ENCODE assay signal across 22 cellular contexts in genomic region chr12:112868459-112869041, GRCh38. TPM values are rescaled to one million over a fixed set of nuclear protein-coding genes. Genes with fewer than 3 reads are reported as not detected.
A peak's percentile ranks its signal among the peaks of the same experiment; 100 is the strongest.
DNase-seq lines count a peak whose midpoint lies in the region; ATAC-seq, FAIRE-seq and TF ChIP-seq lines count a peak whose summit lies in the region.
"Had no signal": no experiment of that assay in that cellular context is flagged by ENCODE, and none has a peak within 500 bp of the region (broad histone marks: within the 10 kb centered on the region; RNA-seq: fewer than 3 reads in every experiment).

No MANE protein-coding gene starts in this region.

- H3K9ac ChIP-seq in GM12878 (ENCODE audit: control insufficient read depth, insufficient read depth, low read length), result no peak overlapping the region

- TF ChIP-seq CTCF in GM12878 (IDR thresholded peaks at IDR 0.05 in 2 of 3, conservative IDR thresholded peaks at IDR 0.05 in 1 of 3; ENCODE audit: control insufficient read depth in 2 of 3, extremely low read depth in 1 of 3, insufficient read depth in 1 of 3, low read depth in 3 of 3, low read length in 3 of 3), result no peak
- TF ChIP-seq CTCF in ascending aorta (IDR thresholded peaks at IDR 0.05), result no peak

- H3K27me3 Mint-ChIP-seq in activated T-cell treated with anti-CD3 and anti-CD28 coated beads, Interleukin-2, amount 50 U/mL, for 72 hours (ENCODE audit: low read depth), result peaks cover 34% of the 10 kb centered on the region
- H3K27me3 Mint-ChIP-seq in CD8-positive, alpha-beta memory T cell, result peaks cover 26 to 63% of the 10 kb centered on the region in 2 donors

- 37% methylated on average over 5 of the region's 5 CpGs for WGBS in GM12878 (ENCODE audit: insufficient coverage, insufficient replicate concordance, low lambda C conversion rate, missing lambda C conversion rate)

- no peaks in the 10 kb centered on the region for H3K4me1 ChIP-seq in GM12878 (ENCODE audit: control insufficient read depth, insufficient read depth, low read length)
- no peaks in the 10 kb centered on the region for H3K4me1 ChIP-seq in ascending aorta
- H3K4me1 ChIP-seq in CD8-positive, alpha-beta memory T cell (ENCODE audit: insufficient read depth, low read length), result no peaks in the 10 kb centered on the region
- H3K4me1 ChIP-seq: HAP-1 had no signal

- no peaks in the 10 kb centered on the region for H3K79me2 ChIP-seq in GM12878 (ENCODE audit: control insufficient read depth, insufficient read depth, low read length)

- POLR2A ChIA-PET in GM12878 (lab: Charles Lee), result no interaction called here
- POLR2A ChIA-PET in CD8-positive, alpha-beta memory T cell (lab: Charles Lee), result no interaction called here

- no peak for TF ChIP-seq EP300 in GM12878 (IDR thresholded peaks at IDR 0.05; ENCODE audit: borderline replicate concordance in 1 of 2, control insufficient read depth in 1 of 2, low read depth in 2 of 2, low read length in 2 of 2)

- H4K20me1 ChIP-seq in GM12878 (ENCODE audit: control insufficient read depth, insufficient read depth), result no peaks in the 10 kb centered on the region

- no TSS peak for BruUV-seq in GM12878 (replicated peaks; lab: Mats Ljungman, UMichigan)

- H3K36me3 Mint-ChIP-seq in activated T-cell treated with anti-CD3 and anti-CD28 coated beads, Interleukin-2, amount 50 U/mL, for 72 hours (ENCODE audit: insufficient read depth in 2 of 2), result no peaks in the 10 kb centered on the region
- H3K36me3 Mint-ChIP-seq in CD8-positive, alpha-beta memory T cell, result peaks cover 0 to 4% (median 0%) of the 10 kb centered on the region in 3 donors

- no peaks in the 10 kb centered on the region for H3K4me1 Mint-ChIP-seq in activated T-cell treated with anti-CD3 and anti-CD28 coated beads, Interleukin-2, amount 50 U/mL, for 72 hours (ENCODE audit: low read depth)
- no peaks in the 10 kb centered on the region for H3K4me1 Mint-ChIP-seq in CD8-positive, alpha-beta memory T cell
- H3K4me1 Mint-ChIP-seq: T-helper 17 cell had no signal

- H3K4me3 Mint-ChIP-seq in activated T-cell treated with anti-CD3 and anti-CD28 coated beads, Interleukin-2, amount 50 U/mL, for 72 hours, result no peak overlapping the region
- no peak overlapping the region for H3K4me3 Mint-ChIP-seq in CD8-positive, alpha-beta memory T cell
- H3K4me3 Mint-ChIP-seq: activated B cell treated with CpG ODN at 0.5 μM for 24 hours, T-helper 17 cell had no signal

- H3K36me3 ChIP-seq in GM12878 (ENCODE audit: control insufficient read depth in 2 of 2, insufficient read depth in 2 of 2, low read length in 1 of 2) (no peaks in the 10 kb centered on the region), ascending aorta (no peaks in the 10 kb centered on the region)
- no peaks in the 10 kb centered on the region for H3K36me3 ChIP-seq in CD8-positive, alpha-beta memory T cell (ENCODE audit: insufficient read depth, low read length)
- H3K36me3 ChIP-seq: HAP-1, ovary had no signal

- no peak overlapping the region for H3K27ac Mint-ChIP-seq in activated T-cell treated with anti-CD3 and anti-CD28 coated beads, Interleukin-2, amount 50 U/mL, for 72 hours
- no peak overlapping the region for H3K27ac Mint-ChIP-seq in CD8-positive, alpha-beta memory T cell
- H3K27ac Mint-ChIP-seq: activated B cell treated with CpG ODN at 0.5 μM for 24 hours, T-helper 17 cell had no signal

- DNase-seq in ELF-1 (ENCODE audit: low read depth, low spot score) (peak; percentile 48), HPDE6-E6E7 (ENCODE audit: extremely low spot score) (peak; percentile 27), GM12878 (ENCODE audit: low read depth, low spot score) (no peak), islet precursor cell (peak; percentile 78), CD1c-positive myeloid dendritic cell (ENCODE audit: extremely low spot score) (no peak), ascending aorta (ENCODE audit: low spot score in 2 of 2) (no peak)
- DNase-seq in activated T-cell treated with anti-CD3 and anti-CD28 coated beads, Interleukin-2, amount 50 U/mL, for 72 hours, result no peak
- no peak for DNase-seq in CD8-positive, alpha-beta memory T cell
- DNase-seq: activated B cell treated with CpG ODN at 0.5 μM for 24 hours; activated effector memory CD4-positive, alpha-beta T cell treated with anti-CD3 and anti-CD28 coated beads, Interleukin-2, amount 50 U/mL, for 16 hours; COR-L47; hypothalamus; NCI-H1930; NCI-H446; ovary; Right ventricle myocardium superior; stimulated activated CD4-positive, alpha-beta T cell treated with anti-CD3 and anti-CD28 coated beads, Interleukin-4, amount 100 ng/mL, for 4 hours; stimulated activated CD8-positive, alpha-beta memory T cell treated with anti-CD3 and anti-CD28 coated beads, Interleukin-4, amount 100 ng/mL, for 48 hours; T-helper 17 cell had no signal

- CTCF ChIA-PET in GM12878 (lab: Yijun Ruan, JAX), result no interaction called here
- CTCF ChIA-PET in CD8-positive, alpha-beta memory T cell (lab: Charles Lee), result no interaction called here

- no peak overlapping the region for H3K4me2 ChIP-seq in GM12878 (ENCODE audit: control insufficient read depth, insufficient read depth)

- H2AFZ ChIP-seq in GM12878 (ENCODE audit: control insufficient read depth, low read depth, low read length), result no peak overlapping the region

- H3K9me3 Mint-ChIP-seq in activated T-cell treated with anti-CD3 and anti-CD28 coated beads, Interleukin-2, amount 50 U/mL, for 72 hours, result no peaks in the 10 kb centered on the region
- H3K9me3 Mint-ChIP-seq in CD8-positive, alpha-beta memory T cell, result peaks cover 0 to 2% (median 0%) of the 10 kb centered on the region in 5 donors
- H3K9me3 Mint-ChIP-seq: activated B cell treated with CpG ODN at 0.5 μM for 24 hours had no signal

- RAD21 ChIA-PET in GM12878 (lab: Charles Lee; ENCODE audit: unreplicated experiment), result no interaction called here

- TF ChIP-seq POLR2A in GM12878 (IDR thresholded peaks at IDR 0.05; ENCODE audit: low read depth, low read length), result no peak

- no peak for FAIRE-seq in GM12878 (lab: Jason Lieb, UNC)
- FAIRE-seq: GM18507, HTR-8/SVneo had no signal

- SMC1A ChIA-PET in GM12878 (lab: Charles Lee; ENCODE audit: uncharacterized antibody, unreplicated experiment), result no interaction called here

- H3K4me3 ChIP-seq in GM12878, result no peak overlapping the region
- no peak overlapping the region for H3K4me3 ChIP-seq in ascending aorta
- no peak overlapping the region for H3K4me3 ChIP-seq in CD8-positive, alpha-beta memory T cell (ENCODE audit: low read length)
- H3K4me3 ChIP-seq: HAP-1, ovary had no signal

- in situ Hi-C loops in GM12878 (cut with MboI), result no loop called here

- ATAC-seq in GM12878, result no peak
- ATAC-seq in activated T-cell treated with anti-CD3 and anti-CD28 coated beads, Interleukin-2, amount 50 U/mL, for 72 hours (replicated peaks in 1 of 2), result no peak
- ATAC-seq: T-helper 17 cell had no signal

- H3K9me3 ChIP-seq in GM12878 (replicated peaks; ENCODE audit: control insufficient read depth, insufficient read depth, low read length), result no peaks in the 10 kb centered on the region
- no peaks in the 10 kb centered on the region for H3K9me3 ChIP-seq in ascending aorta
- no peaks in the 10 kb centered on the region for H3K9me3 ChIP-seq in CD8-positive, alpha-beta memory T cell (ENCODE audit: low read length)
- H3K9me3 ChIP-seq: HAP-1, ovary had no signal

- H3K27me3 ChIP-seq in GM12878 (replicated peaks in 1 of 2; ENCODE audit: control insufficient read depth in 2 of 2, insufficient read depth in 2 of 2, low read length in 1 of 2) (no peaks in the 10 kb centered on the region; a peak in 1 of 4 replicates), ascending aorta (no peaks in the 10 kb centered on the region)
- H3K27me3 ChIP-seq in CD8-positive, alpha-beta memory T cell (ENCODE audit: insufficient read depth, low read length, poor library complexity, severe bottlenecking), result no peaks in the 10 kb centered on the region
- H3K27me3 ChIP-seq: ovary had no signal

- intact Hi-C loops in GM12878 (cut with micrococcal nuclease; ENCODE audit: unreplicated experiment), result no loop called here
- intact Hi-C loops in ascending aorta (cut with DNase I), result no loop called here

- H3K27ac ChIP-seq in GM12878 (ENCODE audit: control insufficient read depth, insufficient read depth) (no peak overlapping the region), ascending aorta (no peak overlapping the region)
- no peak overlapping the region for H3K27ac ChIP-seq in CD8-positive, alpha-beta memory T cell (ENCODE audit: low read depth, low read length)
- H3K27ac ChIP-seq: ovary had no signal

- TF ChIP-seq RAD21 in GM12878 (IDR thresholded peaks at IDR 0.05; ENCODE audit: insufficient read depth, low read depth, low read length), result no peak

RNA-seq across cellular contexts. Expression of gene OAS1, which starts 38.2 kb away (rescaled TPM):
- total RNA-seq in GM12878 (2013; cell fraction: nucleolus; rRNA removed), result 40.3 and 41.9 TPM in 2 replicates
- total RNA-seq in GM12878 (2014; rRNA removed) (60.0 and 69.3 TPM in 2 replicates), GM12878 (2014; rRNA removed; fragmentation: Illumina TruSeq; extraction: Trizol) (54.1 and 62.7 TPM in 2 replicates), GM12878 (2021) (44.9 and 51.5 TPM in 2 replicates), ascending aorta (0.96 TPM)
- 80.6 TPM for polyA plus RNA-seq in GM12878 (2011; ENCODE audit: low read depth)
- polyA plus RNA-seq in GM12878 (2011; rRNA removed) (287 and 308 TPM in 2 replicates), GM12878 (2014; fragmentation: Illumina TruSeq; extraction: Trizol) (63.8 and 68.5 TPM in 2 replicates), GM12878 (2014; fragmentation: Nextera tagmentation; extraction: Ambion mirVana) (100 to 1,000 TPM in 1 of 2 experiments, 10 to 100 TPM in 1; 88.9 to 117 TPM), GM12878 (2014; rRNA removed) (60.2 and 71.3 TPM in 2 replicates), GM12878 (2016; fragmentation: Nextera tagmentation; extraction: Ambion mirVana) (10 to 100 TPM; 44.7 to 48.1 TPM)
- 216 and 257 TPM in 2 replicates for polyA plus RNA-seq in GM12878 (2011; cell fraction: cytosol; rRNA removed)
- 161 and 210 TPM in 2 replicates for polyA plus RNA-seq in GM12878 (2011; cell fraction: nucleus; rRNA removed)
- polyA plus RNA-seq in GM12878 (2012), result 57.7 and 72.7 TPM in 2 replicates
- 128 and 200 TPM in 2 replicates for polyA minus RNA-seq in GM12878 (2011; rRNA and poly(A)+ RNA removed)
- 53.3 and 60.0 TPM in 2 replicates for polyA minus RNA-seq in GM12878 (2011; cell fraction: cytosol; rRNA and poly(A)+ RNA removed)
- polyA minus RNA-seq in GM12878 (2011; cell fraction: nucleus; rRNA and poly(A)+ RNA removed), result 97.2 and 112 TPM in 2 replicates
- total RNA-seq in activated T-cell treated with anti-CD3 and anti-CD28 coated beads, Interleukin-2, amount 50 U/mL, for 72 hours, result 10 to 100 TPM; 17.3 to 41.9 TPM
- total RNA-seq in CD8-positive, alpha-beta memory T cell, result 1 to 10 TPM; 4.5 to 5.5 TPM
- 38.5 TPM for polyA plus RNA-seq in CD8-positive, alpha-beta memory T cell

Comparison
In these comparisons a context has a peak if more than half of its experiments do, and no peak if none do; other contexts are left out.
1. DNase-seq: peak in ELF-1 (single experiment), HPDE6-E6E7 (single experiment) and islet precursor cell (single experiment); none in GM12878 (single experiment), CD1c-positive myeloid dendritic cell (single experiment), activated T-cell treated with anti-CD3 and anti-CD28 coated beads, Interleukin-2, amount 50 U/mL, for 72 hours (0 of 2), ascending aorta (0 of 2) and CD8-positive, alpha-beta memory T cell (0 of 5).